27 cellular contexts compared by ENCODE assay signal in the genomic region with DNA sequence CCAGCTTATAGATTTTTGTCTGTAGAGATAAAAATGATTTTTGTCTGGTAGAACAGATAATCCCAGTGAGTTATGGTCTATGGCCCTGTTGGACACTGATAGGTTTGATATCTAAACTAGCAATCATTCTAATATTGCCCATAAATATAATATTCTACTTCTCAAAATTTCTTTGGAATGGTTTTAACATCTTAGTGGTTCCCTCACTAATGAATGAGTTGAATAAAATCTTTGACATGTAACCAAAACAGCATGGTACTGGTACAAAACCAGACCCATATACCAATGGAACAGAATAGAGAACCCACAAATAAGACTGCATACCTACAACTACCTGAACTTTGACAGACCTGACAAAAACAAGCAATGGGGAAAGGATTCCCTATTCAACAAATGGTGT.
DNase-seq lines count a peak whose midpoint lies in the region; TF ChIP-seq lines count a peak whose summit lies in the region.
"Had no signal": no experiment of that assay in that cellular context is flagged by ENCODE, and none has a peak within 500 bp of the region (broad histone marks: within the 10 kb centered on the region; RNA-seq: fewer than 3 reads in every experiment).

No MANE protein-coding gene starts in this region.

- no peak overlapping the region for H3K4me3 ChIP-seq in HEK293 (ENCODE audit: low read depth, low read length)
- H3K4me3 ChIP-seq: A549; BLaER1; BLaER1 treated with 17β-estradiol and CSF1 and Interleukin-3, amounts not matched to agents 10 nM and 100 nM had no signal

- no peak overlapping the region for H3K27ac ChIP-seq in HEK293 (ENCODE audit: extremely low read depth, low read depth, low read length)
- H3K27ac ChIP-seq: 22Rv1; A549; BLaER1; BLaER1 treated with 17β-estradiol and CSF1 and Interleukin-3, amounts not matched to agents 10 nM and 100 nM; C4-2B had no signal

- TF ChIP-seq CTCF in HEK293 (tag by site-specific recombination; IDR thresholded peaks at IDR 0.05): no peak

- no peak for DNase-seq in activated CD8-positive, alpha-beta memory T cell treated with anti-CD3 and anti-CD28 coated beads for 24 hours
- DNase-seq: 8988T; ACHN; AML-193; BE2C; C1 segment of cervical spinal cord; Caco-2; Calu3; CD4-positive, alpha-beta memory T cell; CD4-positive, alpha-beta T cell; CD4-positive, CD25-positive, alpha-beta regulatory T cell; CD8-positive, alpha-beta memory T cell; CD8-positive, alpha-beta T cell; COR-L47; DMS 273 treated with DMSO at 0.1 percent for 48 hours; DMS153; DMS53; DMS79; DMS79 treated with DMSO at 0.1 percent for 48 hours; DND-41; EL had no signal

- no peaks in the 10 kb centered on the region for H3K4me1 ChIP-seq in HEK293 (ENCODE audit: control insufficient read depth, insufficient read depth, low read length)
- H3K4me1 ChIP-seq: BLaER1; BLaER1 treated with 17β-estradiol and CSF1 and Interleukin-3, amounts not matched to agents 10 nM and 100 nM; Caco-2 had no signal

- H3K36me3 ChIP-seq in HEK293 (ENCODE audit: control insufficient read depth in 2 of 2, insufficient read depth in 1 of 2, low read length in 2 of 2): no peaks in the 10 kb centered on the region
- H3K36me3 ChIP-seq: BE2C; BLaER1; BLaER1 treated with 17β-estradiol and CSF1 and Interleukin-3, amounts not matched to agents 10 nM and 100 nM had no signal

- CTCF ChIA-PET in HEK293 (lab: Yijun Ruan, JAX): no interaction called here

- POLR2A ChIA-PET in HEK293 (lab: Yijun Ruan, JAX): no interaction called here

- H3K9me3 ChIP-seq in HEK293 (ENCODE audit: control insufficient read depth, insufficient read depth, low read depth, low read length): no peaks in the 10 kb centered on the region
- H3K9me3 ChIP-seq: A549, BE2C, BLaER1, Caco-2 had no signal

TF ChIP-seq in HEK293, 187 proteins besides CTCF, POLR2A, EP300 and RAD21:
- peak; percentile 99 for TF ChIP-seq ZNF510 (tag by site-specific recombination; IDR thresholded peaks at IDR 0.05; ENCODE audit: insufficient replicate concordance)
- TF ChIP-seq, protein P1, sequence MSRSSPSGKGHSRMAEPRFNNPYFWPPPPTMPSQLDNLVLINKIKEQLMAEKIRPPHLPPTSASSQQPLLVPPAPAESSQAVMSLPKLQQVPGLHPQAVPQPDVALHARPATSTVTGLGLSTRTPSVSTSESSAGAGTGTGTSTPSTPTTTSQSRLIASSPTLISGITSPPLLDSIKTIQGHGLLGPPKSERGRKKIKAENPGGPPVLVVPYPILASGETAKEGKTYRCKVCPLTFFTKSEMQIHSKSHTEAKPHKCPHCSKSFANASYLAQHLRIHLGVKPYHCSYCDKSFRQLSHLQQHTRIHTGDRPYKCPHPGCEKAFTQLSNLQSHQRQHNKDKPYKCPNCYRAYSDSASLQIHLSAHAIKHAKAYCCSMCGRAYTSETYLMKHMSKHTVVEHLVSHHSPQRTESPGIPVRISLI (tag by site-specific recombination; IDR thresholded peaks at IDR 0.05): no peak
- TF ChIP-seq ZNF561 (tag by site-specific recombination; IDR thresholded peaks at IDR 0.05; ENCODE audit: borderline replicate concordance): no peak
- TF ChIP-seq ZNF341 (tag by site-specific recombination; IDR thresholded peaks at IDR 0.05; ENCODE audit: low read depth): no peak
- TF ChIP-seq ZNF335 (tag by site-specific recombination; conservative IDR thresholded peaks at IDR 0.05): no peak
- no peak for TF ChIP-seq ZNF350 (tag by site-specific recombination; IDR thresholded peaks at IDR 0.05)
